In genomic region chr10:113945687-113946085, GRCh38 we compare ENCODE assay signal across 22 cellular contexts.
DNase-seq lines count a peak whose midpoint lies in the region; ATAC-seq and TF ChIP-seq lines count a peak whose summit lies in the region.
"Had no signal": no experiment of that assay in that cellular context is flagged by ENCODE, and none has a peak within 500 bp of the region (broad histone marks: within the 10 kb centered on the region; RNA-seq: fewer than 3 reads in every experiment).

No MANE protein-coding gene starts in this region.

- H3K9ac ChIP-seq in Karpas-422 (ENCODE audit: low read length), result no peak overlapping the region
- H3K9ac ChIP-seq: BLaER1 treated with 17β-estradiol and CSF1 and Interleukin-3, amounts not matched to agents 10 nM and 100 nM; KMS-11 had no signal

- 93% methylated on average over 4 of the region's 4 CpGs for WGBS in hepatocyte (ENCODE audit: low lambda C conversion rate, missing lambda C conversion rate)
- 63 to 91% methylated on average over 4 of the region's 4 CpGs for WGBS in upper lobe of left lung, 2 donors

- H3K79me2 ChIP-seq in Karpas-422 (ENCODE audit: low read length) (no peaks in the 10 kb centered on the region), hepatocyte (no peaks in the 10 kb centered on the region)

- TF ChIP-seq CTCF in RWPE2 (IDR thresholded peaks at IDR 0.05; ENCODE audit: poor library complexity, severe bottlenecking) (no peak), hepatocyte (IDR thresholded peaks at IDR 0.05; ENCODE audit: poor library complexity) (no peak), upper lobe of left lung (IDR thresholded peaks at IDR 0.05) (no peak)

- no peak overlapping the region for H3K27ac ChIP-seq in Karpas-422 (ENCODE audit: low read length)
- H3K27ac ChIP-seq in RWPE2 (ENCODE audit: poor library complexity, severe bottlenecking), result peak overlapping the region; percentile 42
- peak overlapping the region; percentile 16 for H3K27ac ChIP-seq in hepatocyte
- H3K27ac ChIP-seq in upper lobe of left lung, result peak overlapping the region; percentile 46 to 79 (median 60)
- H3K27ac ChIP-seq: BLaER1 treated with 17β-estradiol and CSF1 and Interleukin-3, amounts not matched to agents 10 nM and 100 nM; HL-60; KMS-11; SK-N-MC had no signal

- no peak for TF ChIP-seq POLR2A in upper lobe of left lung (IDR thresholded peaks at IDR 0.05)

- TF ChIP-seq EP300 in upper lobe of left lung (IDR thresholded peaks at IDR 0.05), result peak in 1 of 4 donors; percentile 51

- no peaks in the 10 kb centered on the region for H4K20me1 ChIP-seq in Karpas-422 (ENCODE audit: insufficient read depth, low read depth, low read length)
- no peaks in the 10 kb centered on the region for H4K20me1 ChIP-seq in hepatocyte (ENCODE audit: insufficient read depth, poor library complexity, severe bottlenecking)
- H4K20me1 ChIP-seq: BLaER1 treated with 17β-estradiol and CSF1 and Interleukin-3, amounts not matched to agents 10 nM and 100 nM had no signal

- no peak for ATAC-seq in RWPE2 (ENCODE audit: low read depth)
- ATAC-seq in upper lobe of left lung (ENCODE audit: low FRiP score in 2 of 2), result no peak
- no peak for ATAC-seq in GM19463 (IDR thresholded peaks at IDR 0.05; ENCODE audit: unreplicated experiment)

- DNase-seq in Karpas-422, result peak; percentile 40
- no peak for DNase-seq in RWPE2 (ENCODE audit: low spot score)
- DNase-seq in hepatocyte (ENCODE audit: low spot score), result no peak
- DNase-seq in upper lobe of left lung, result no peak
- no peak for DNase-seq in HCEC 1CT
- no peak for DNase-seq in KG1 (lab: John Stamatoyannopoulos, UW)
- DNase-seq: CD4-positive, alpha-beta memory T cell; H7; MV-4-11; NCI-H1694; NCI-H2081; NCI-H2171; NCI-H345; NCI-H524; NCI-H774; NK-92 treated with Interleukin-12 subunit alpha and Interleukin-12 subunit beta, amount 100 ng/mL, for 24 hours; SHP77 had no signal

- H3K9me3 ChIP-seq in Karpas-422 (ENCODE audit: low read length) (no peaks in the 10 kb centered on the region), RWPE2 (ENCODE audit: severe bottlenecking) (no peaks in the 10 kb centered on the region), hepatocyte (ENCODE audit: low read depth) (no peaks in the 10 kb centered on the region), upper lobe of left lung (no peaks in the 10 kb centered on the region)

- H3K4me2 ChIP-seq in Karpas-422 (ENCODE audit: low read depth, low read length, poor library complexity, severe bottlenecking), result no peak overlapping the region
- H3K4me2 ChIP-seq in hepatocyte, result no peak overlapping the region
- H3K4me2 ChIP-seq: BLaER1 treated with 17β-estradiol and CSF1 and Interleukin-3, amounts not matched to agents 10 nM and 100 nM; KMS-11 had no signal

- H3K9me2 ChIP-seq in Karpas-422 (replicated peaks; ENCODE audit: insufficient read depth, low read length) (no peaks in the 10 kb centered on the region), hepatocyte (replicated peaks; ENCODE audit: insufficient read depth) (no peaks in the 10 kb centered on the region)

- H3K4me1 ChIP-seq in Karpas-422 (ENCODE audit: low read length) (no peaks in the 10 kb centered on the region), RWPE2 (ENCODE audit: insufficient read depth, poor library complexity, severe bottlenecking) (peaks cover 14% of the 10 kb centered on the region), hepatocyte (ENCODE audit: insufficient read depth) (peaks cover 6% of the 10 kb centered on the region), upper lobe of left lung (peaks cover 11 to 36% (median 29%) of the 10 kb centered on the region in 4 donors)

- no peak overlapping the region for H2AFZ ChIP-seq in Karpas-422 (ENCODE audit: low read length)
- no peak overlapping the region for H2AFZ ChIP-seq in hepatocyte

- H3K4me3 ChIP-seq in Karpas-422 (ENCODE audit: low read length), result no peak overlapping the region
- no peak overlapping the region for H3K4me3 ChIP-seq in RWPE2 (ENCODE audit: severe bottlenecking)
- H3K4me3 ChIP-seq in hepatocyte, result no peak overlapping the region
- no peak overlapping the region for H3K4me3 ChIP-seq in upper lobe of left lung
- H3K4me3 ChIP-seq: BLaER1 treated with 17β-estradiol and CSF1 and Interleukin-3, amounts not matched to agents 10 nM and 100 nM; SK-N-MC had no signal

- H3K27me3 ChIP-seq in Karpas-422 (ENCODE audit: low read length), result no peaks in the 10 kb centered on the region
- H3K27me3 ChIP-seq in RWPE2 (ENCODE audit: insufficient read depth, poor library complexity, severe bottlenecking), result no peaks in the 10 kb centered on the region
- no peaks in the 10 kb centered on the region for H3K27me3 ChIP-seq in hepatocyte
- no peaks in the 10 kb centered on the region for H3K27me3 ChIP-seq in upper lobe of left lung
- H3K27me3 ChIP-seq: BLaER1 treated with 17β-estradiol and CSF1 and Interleukin-3, amounts not matched to agents 10 nM and 100 nM had no signal

- no peaks in the 10 kb centered on the region for H3K36me3 ChIP-seq in Karpas-422 (ENCODE audit: insufficient read depth, low read length)
- H3K36me3 ChIP-seq in RWPE2 (ENCODE audit: low read depth), result no peaks in the 10 kb centered on the region
- H3K36me3 ChIP-seq in hepatocyte (replicated peaks; ENCODE audit: insufficient read depth, low read depth), result no peaks in the 10 kb centered on the region
- H3K36me3 ChIP-seq in upper lobe of left lung, result no peaks in the 10 kb centered on the region
- H3K36me3 ChIP-seq: BLaER1 treated with 17β-estradiol and CSF1 and Interleukin-3, amounts not matched to agents 10 nM and 100 nM had no signal
